ENCODE assay signal across 18 cellular contexts in genomic region chr2:135615404-135615803, GRCh38.
DNase-seq lines count a peak whose midpoint lies in the region; ATAC-seq, FAIRE-seq and TF ChIP-seq lines count a peak whose summit lies in the region.
"Had no signal": no experiment of that assay in that cellular context is flagged by ENCODE, and none has a peak within 500 bp of the region (broad histone marks: within the 10 kb centered on the region; RNA-seq: fewer than 3 reads in every experiment).

No MANE protein-coding gene starts in this region.

- no peaks in the 10 kb centered on the region for H3K36me3 ChIP-seq in left lung
- H3K36me3 ChIP-seq: BE2C had no signal

- intact Hi-C loops in left lung (cut with DNase I) = no loop called here
- intact Hi-C loops in CD4-positive, alpha-beta T cell (cut with DNase I, micrococcal nuclease) = no loop called here

- H3K9me3 ChIP-seq in left lung = no peaks in the 10 kb centered on the region
- no peaks in the 10 kb centered on the region for H3K9me3 ChIP-seq in CD4-positive, alpha-beta T cell (ENCODE audit: control insufficient read depth, low read length)
- H3K9me3 ChIP-seq: BE2C had no signal

- in situ Hi-C loops in Caki2 (cut with HindIII; ENCODE audit: low pct_unique_long_range_greater_than_20kb, low sequenced_read_pairs) = no loop called here

- H3K27me3 Mint-ChIP-seq in CD4-positive, alpha-beta T cell = no peaks in the 10 kb centered on the region

- no peak overlapping the region for H3K4me3 Mint-ChIP-seq in CD4-positive, alpha-beta T cell
- H3K4me3 Mint-ChIP-seq: CD8-positive, alpha-beta T cell had no signal

- ATAC-seq in left lung = no peak
- ATAC-seq in CD4-positive, alpha-beta T cell (ENCODE audit: poor library complexity) = no peak
- ATAC-seq: CD8-positive, alpha-beta T cell had no signal

- H3K27ac ChIP-seq in left lung = no peak overlapping the region
- no peak overlapping the region for H3K27ac ChIP-seq in CD4-positive, alpha-beta T cell (ENCODE audit: low read depth, low read length)

- H3K27me3 ChIP-seq in left lung = no peaks in the 10 kb centered on the region
- H3K27me3 ChIP-seq in CD4-positive, alpha-beta T cell (ENCODE audit: control insufficient read depth, insufficient read depth, low read length) = no peaks in the 10 kb centered on the region
- H3K27me3 ChIP-seq: BE2C had no signal

- peak; percentile 89 for FAIRE-seq in RCC 7860 (lab: Jason Lieb, UNC)
- FAIRE-seq: G401.6 had no signal

- no peaks in the 10 kb centered on the region for H3K4me1 ChIP-seq in left lung
- H3K4me1 ChIP-seq: BE2C had no signal

- no peaks in the 10 kb centered on the region for H3K9me3 Mint-ChIP-seq in CD4-positive, alpha-beta T cell
- H3K9me3 Mint-ChIP-seq: CD8-positive, alpha-beta T cell had no signal

- H3K4me3 ChIP-seq in left lung = no peak overlapping the region

- TF ChIP-seq CTCF in left lung (IDR thresholded peaks at IDR 0.05) = no peak
- no peak for TF ChIP-seq CTCF in CD4-positive, alpha-beta T cell (IDR thresholded peaks at IDR 0.05)

- no peak overlapping the region for H3K27ac Mint-ChIP-seq in CD4-positive, alpha-beta T cell
- H3K27ac Mint-ChIP-seq: CD8-positive, alpha-beta T cell had no signal

- CTCF ChIA-PET in HEK293T (lab: Yijun Ruan, JAX) = no interaction called here
- CTCF ChIA-PET in CD4-positive, alpha-beta T cell (lab: Charles Lee) = no interaction called here

- POLR2A ChIA-PET in HEK293T (lab: Yijun Ruan, JAX) = no interaction called here
- POLR2A ChIA-PET in CD4-positive, alpha-beta T cell (lab: Charles Lee) = no interaction called here

- peaks cover 10% of the 10 kb centered on the region for H3K36me3 Mint-ChIP-seq in CD4-positive, alpha-beta T cell (ENCODE audit: low read depth)

- H3K4me1 Mint-ChIP-seq in CD4-positive, alpha-beta T cell (ENCODE audit: low read depth) = peaks cover 5% of the 10 kb centered on the region

- peak; percentile 10 for DNase-seq in Caki2 (ENCODE audit: low read depth)
- DNase-seq in HEK293T (ENCODE audit: extremely low spot score) = no peak
- peak; percentile 28 for DNase-seq in RCC 7860 (ENCODE audit: low spot score)
- DNase-seq in left kidney (ENCODE audit: low read depth, low spot score) = peak; percentile 7
- no peak for DNase-seq in DMS79 (lab: John Stamatoyannopoulos, UW)
- no peak for DNase-seq in NCI-H1417 treated with DMSO at 0.1 percent for 48 hours (lab: John Stamatoyannopoulos, UW)
- no peak for DNase-seq in left lung
- no peak for DNase-seq in CD4-positive, alpha-beta T cell
- DNase-seq: 8988T; BE2C; CD8-positive, alpha-beta T cell; DND-41; H7; NCI-H1417; NCI-H1930; NCI-H69; SIG-M5 had no signal

TF ChIP-seq in HEK293T, 16 proteins besides CTCF, POLR2A, EP300 and RAD21:
- no peak for TF ChIP-seq ZNF384 (IDR thresholded peaks at IDR 0.05)
- peak; percentile 49; the same call in 1 of the 2 replicates for TF ChIP-seq PKNOX1 (IDR thresholded peaks at IDR 0.05)

Comparison
In these comparisons a context has a peak if more than half of its experiments do, and no peak if none do; other contexts are left out.
1. DNase-seq: peak in Caki2 (single experiment), RCC 7860 (single experiment) and left kidney (single experiment); none in HEK293T (single experiment), DMS79 (single experiment), NCI-H1417 treated with DMSO at 0.1 percent for 48 hours (single experiment), left lung (0 of 2) and CD4-positive, alpha-beta T cell (0 of 10).